In genomic region chrX:87064522-87064921, GRCh38 we compare ENCODE assay signal across 34 cellular contexts.
"Had no signal": no experiment of that assay in that cellular context is flagged by ENCODE, and none has a peak within 500 bp of the region (broad histone marks: within the 10 kb centered on the region; RNA-seq: fewer than 3 reads in every experiment).

No MANE protein-coding gene starts in this region.

- FAIRE-seq: RCC 7860 had no signal

- H2AFZ ChIP-seq: PC-9 had no signal

- H3K36me3 ChIP-seq: MG63, SJCRH30 had no signal

- H3K27ac ChIP-seq: PC-9, RWPE1, SJCRH30 had no signal

- H3K27me3 ChIP-seq: MG63, SJCRH30 had no signal

- H3K4me1 ChIP-seq: SJCRH30 had no signal

- DNase-seq: Kasumi-1, MG63, NCI-H1048, NCI-H1092 treated with DMSO at 0.1 percent for 48 hours, NCI-H1105 treated with DMSO at 0.1 percent for 48 hours, NCI-H1417, NCI-H1436, NCI-H146, NCI-H1694, NCI-H187, NCI-H1930, NCI-H2029 treated with DMSO at 0.1 percent for 48 hours, NCI-H2081 treated with DMSO at 0.1 percent for 48 hours, NCI-H2107, NCI-H2171, NCI-H226, NCI-H446 treated with DMSO at 0.1 percent for 48 hours, NCI-H510A, NCI-H524, NCI-H526, NCI-H69, NCI-H748 treated with DMSO at 0.1 percent for 48 hours, NCI-H82, PC-9, SHP77, SIG-M5, SJCRH30, SW 1271, T-helper 1 cell had no signal

- H3K4me2 ChIP-seq: PC-9 had no signal

- ATAC-seq: Panc1, Right ventricle myocardium inferior, SK-N-SH treated with all-trans-retinoic acid at 6 μM for 48 hours had no signal

- H3K9me3 ChIP-seq: MG63, SJCRH30 had no signal

- H3K4me3 ChIP-seq: MG63, PC-9, SJCRH30 had no signal
